In the genomic region with DNA sequence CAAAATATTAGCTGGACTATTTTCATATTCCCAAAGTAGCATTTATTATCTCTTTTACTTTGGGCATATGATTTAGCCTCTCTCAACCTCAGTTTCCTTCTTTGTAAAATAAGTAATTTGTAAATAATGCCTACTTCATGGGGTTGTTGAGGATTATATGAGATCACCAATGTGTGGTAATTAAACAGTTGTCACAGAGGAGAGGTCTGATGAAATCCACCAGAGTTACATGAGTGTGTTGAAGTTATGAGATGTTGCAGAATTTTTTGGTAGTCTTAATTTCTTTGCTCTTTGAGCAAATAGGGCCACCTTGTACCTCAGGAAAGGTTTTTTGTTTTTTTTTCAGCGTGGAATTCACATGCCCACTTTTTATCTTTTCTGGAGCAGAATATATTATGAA, we compare ENCODE assay signal across 8 cellular contexts. TPM values are rescaled to one million over a fixed set of nuclear protein-coding genes. Genes with fewer than 3 reads are reported as not detected.
A peak's percentile ranks its signal among the peaks of the same experiment; 100 is the strongest.
DNase-seq lines count a peak whose midpoint lies in the region; ATAC-seq and TF ChIP-seq lines count a peak whose summit lies in the region.

No MANE protein-coding gene starts in this region.

- H3K4me3 ChIP-seq in iPS-11a (ENCODE audit: low read depth, low read length) (peak overlapping the region; percentile 21), thoracic aorta (peak overlapping the region; percentile 81)

- no peaks in the 10 kb centered on the region for H3K27me3 Mint-ChIP-seq in activated T-cell treated with anti-CD3 and anti-CD28 coated beads, Interleukin-2, amount 50 U/mL, for 4 hours (ENCODE audit: low read depth)
- H3K27me3 Mint-ChIP-seq in activated CD4-positive, alpha-beta memory T cell treated with anti-CD3 and anti-CD28 coated beads, Interleukin-2, amount 10 ng/mL, durations not matched to agents 7 days and 5 days: no peaks in the 10 kb centered on the region

- no peaks in the 10 kb centered on the region for H3K36me3 ChIP-seq in thoracic aorta

- peaks cover 0 to 8% of the 10 kb centered on the region in 2 donors for H3K4me1 ChIP-seq in thoracic aorta (ENCODE audit: control insufficient read depth in 1 of 2, low read depth in 2 of 2)

- H3K4me1 Mint-ChIP-seq in activated T-cell treated with anti-CD3 and anti-CD28 coated beads, Interleukin-2, amount 50 U/mL, for 4 hours (ENCODE audit: low read depth): peaks cover 20% of the 10 kb centered on the region
- peaks cover 26% of the 10 kb centered on the region for H3K4me1 Mint-ChIP-seq in activated CD4-positive, alpha-beta memory T cell treated with anti-CD3 and anti-CD28 coated beads, Interleukin-2, amount 10 ng/mL, durations not matched to agents 7 days and 5 days

- peaks cover 9% of the 10 kb centered on the region for H3K36me3 Mint-ChIP-seq in activated T-cell treated with anti-CD3 and anti-CD28 coated beads, Interleukin-2, amount 50 U/mL, for 4 hours (ENCODE audit: insufficient read depth)
- peaks cover 27% of the 10 kb centered on the region for H3K36me3 Mint-ChIP-seq in activated CD4-positive, alpha-beta memory T cell treated with anti-CD3 and anti-CD28 coated beads, Interleukin-2, amount 10 ng/mL, durations not matched to agents 7 days and 5 days (ENCODE audit: low read depth)

- no peak for TF ChIP-seq CTCF in thoracic aorta (IDR thresholded peaks at IDR 0.05)

- peak overlapping the region; percentile 90 for H3K27ac Mint-ChIP-seq in activated CD4-positive, alpha-beta memory T cell treated with anti-CD3 and anti-CD28 coated beads, Interleukin-2, amount 10 ng/mL, durations not matched to agents 7 days and 5 days

- CTCF ChIA-PET in activated CD4-positive, alpha-beta memory T cell treated with anti-CD3 and anti-CD28 coated beads, Interleukin-2, amount 10 ng/mL, durations not matched to agents 7 days and 5 days (lab: Charles Lee): interaction anchor here (1.1 to 3.0 kb wide), 4 partner anchors 9 to 124 kb away, joined by 3 to 22 read pairs (median 12); partner anchors contain the start of gene ATP7A

- no peaks in the 10 kb centered on the region for H3K9me3 ChIP-seq in thoracic aorta

- H3K9me3 Mint-ChIP-seq in activated T-cell treated with anti-CD3 and anti-CD28 coated beads, Interleukin-2, amount 50 U/mL, for 4 hours: no peaks in the 10 kb centered on the region
- no peaks in the 10 kb centered on the region for H3K9me3 Mint-ChIP-seq in activated CD4-positive, alpha-beta memory T cell treated with anti-CD3 and anti-CD28 coated beads, Interleukin-2, amount 10 ng/mL, durations not matched to agents 7 days and 5 days

- no peak for ATAC-seq in activated T-cell treated with anti-CD3 and anti-CD28 coated beads, Interleukin-2, amount 50 U/mL, for 4 hours
- no peak for ATAC-seq in thoracic aorta (ENCODE audit: insufficient number of reproducible peaks, low FRiP score, low read depth)

- H3K27me3 ChIP-seq in thoracic aorta (replicated peaks; ENCODE audit: insufficient read depth): no peaks in the 10 kb centered on the region

- H3K4me3 Mint-ChIP-seq in activated T-cell treated with anti-CD3 and anti-CD28 coated beads, Interleukin-2, amount 50 U/mL, for 4 hours: peak overlapping the region; percentile 97
- H3K4me3 Mint-ChIP-seq in activated CD4-positive, alpha-beta memory T cell treated with anti-CD3 and anti-CD28 coated beads, Interleukin-2, amount 10 ng/mL, durations not matched to agents 7 days and 5 days: peak overlapping the region; percentile 85

- peak overlapping the region in 1 of 2 donors; percentile 83 for H3K27ac ChIP-seq in thoracic aorta

- DNase-seq in activated T-cell treated with anti-CD3 and anti-CD28 coated beads, Interleukin-2, amount 50 U/mL, for 4 hours: no peak
- DNase-seq in activated T-cell treated with anti-CD3 and anti-CD28 coated beads, Interleukin-2, amount 50 U/mL, for 1 hour: no peak
- DNase-seq in activated CD4-positive, alpha-beta memory T cell treated with anti-CD3 and anti-CD28 coated beads, Interleukin-2, amount 10 ng/mL, durations not matched to agents 7 days and 5 days: no peak
- no peak for DNase-seq in thoracic aorta (ENCODE audit: low spot score)
- DNase-seq in dedifferentiated amniotic fluid mesenchymal stem cell (ENCODE audit: extremely low spot score): no peak
- DNase-seq in AG08396 (ENCODE audit: low spot score): no peak
- no peak for DNase-seq in stimulated activated CD4-positive, alpha-beta T cell treated with anti-CD3 and anti-CD28 coated beads, Interleukin-2, amount 100 ng/mL, for 48 hours

- POLR2A ChIA-PET in activated CD4-positive, alpha-beta memory T cell treated with anti-CD3 and anti-CD28 coated beads, Interleukin-2, amount 10 ng/mL, durations not matched to agents 7 days and 5 days (lab: Charles Lee): interaction anchor here (0.6 to 3.9 kb wide), 2 partner anchors 12 to 113 kb away, joined by 3 to 61 read pairs; partner anchors contain the start of gene ATP7A

RNA-seq across cellular contexts. Expression of gene COX7B, which starts 1.4 kb away (rescaled TPM):
- 100 to 1,000 TPM; 285 to 300 (median 286) TPM for total RNA-seq in activated T-cell treated with anti-CD3 and anti-CD28 coated beads, Interleukin-2, amount 50 U/mL, for 4 hours
- total RNA-seq in activated CD4-positive, alpha-beta memory T cell treated with anti-CD3 and anti-CD28 coated beads, Interleukin-2, amount 10 ng/mL, durations not matched to agents 7 days and 5 days: 100 to 1,000 TPM; 227 to 250 TPM
- 100 to 1,000 TPM; 136 to 204 TPM for total RNA-seq in thoracic aorta

RNA-seq across cellular contexts. Expression of gene MAGT1, which starts 5.5 kb away (rescaled TPM):
- total RNA-seq in activated T-cell treated with anti-CD3 and anti-CD28 coated beads, Interleukin-2, amount 50 U/mL, for 4 hours: 10 to 100 TPM; 36.4 to 38.9 (median 37.5) TPM
- total RNA-seq in activated CD4-positive, alpha-beta memory T cell treated with anti-CD3 and anti-CD28 coated beads, Interleukin-2, amount 10 ng/mL, durations not matched to agents 7 days and 5 days: 10 to 100 TPM; 56.3 to 57.6 TPM
- 10 to 100 TPM; 54.3 to 56.1 TPM for total RNA-seq in thoracic aorta

RNA-seq across cellular contexts. Expression of gene ATP7A, which starts 9.8 kb away (rescaled TPM):
- total RNA-seq in activated T-cell treated with anti-CD3 and anti-CD28 coated beads, Interleukin-2, amount 50 U/mL, for 4 hours: 1 to 10 TPM; 4.8 to 5.9 (median 5.3) TPM
- 10 to 100 TPM; 12.6 to 13.3 TPM for total RNA-seq in activated CD4-positive, alpha-beta memory T cell treated with anti-CD3 and anti-CD28 coated beads, Interleukin-2, amount 10 ng/mL, durations not matched to agents 7 days and 5 days
- 10 to 100 TPM; 11.8 to 18.2 TPM for total RNA-seq in thoracic aorta
